Comparison of ENCODE assay signal across 24 cellular contexts in the genomic region with DNA sequence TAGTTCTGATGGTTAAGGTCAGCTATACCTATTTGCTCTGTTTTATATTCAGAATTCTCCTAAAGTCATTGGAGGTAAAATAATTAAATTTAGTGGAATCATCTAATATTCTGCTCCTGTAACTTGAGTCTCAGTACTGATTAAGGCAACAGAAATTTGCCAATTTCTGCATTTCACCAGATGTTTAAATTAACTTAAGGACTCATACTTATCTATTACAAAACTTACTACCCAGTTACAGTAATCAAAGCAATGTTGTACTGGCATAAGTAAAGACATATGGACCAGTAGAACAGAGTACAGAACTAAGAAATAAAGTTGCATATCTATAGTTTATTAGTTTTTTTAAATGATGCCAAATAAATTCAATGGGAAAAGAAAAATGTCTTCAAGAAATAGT.
"Had no signal": no experiment of that assay in that cellular context is flagged by ENCODE, and none has a peak within 500 bp of the region (broad histone marks: within the 10 kb centered on the region; RNA-seq: fewer than 3 reads in every experiment).

No MANE protein-coding gene starts in this region.

- H3K4me1 Mint-ChIP-seq: IgD-negative memory B cell had no signal

- H3K4me1 ChIP-seq: SJSA1 had no signal

- H3K9ac ChIP-seq: KMS-11 had no signal

- ATAC-seq: HepG2, K562 had no signal

- H3K27ac ChIP-seq: KMS-11, SJSA1, SK-N-MC had no signal

- DNase-seq: Kasumi-1, MM.1S, NCI-H1092 treated with DMSO at 0.1 percent for 48 hours, NCI-H1417, NCI-H1436 treated with DMSO at 0.1 percent for 48 hours, NCI-H1694, NCI-H187 treated with DMSO at 0.1 percent for 48 hours, NCI-H2029 treated with DMSO at 0.1 percent for 48 hours, NCI-H2171, NCI-H226, NCI-H446, NCI-H510A, NCI-H524 treated with DMSO at 0.1 percent for 48 hours, NCI-H69, NCI-H774, Right ventricle myocardium superior, RPMI8226, SIG-M5 had no signal

- H3K27me3 Mint-ChIP-seq: IgD-negative memory B cell had no signal

- H3K4me3 Mint-ChIP-seq: IgD-negative memory B cell had no signal

- H3K4me3 ChIP-seq: K562, SJSA1, SK-N-MC had no signal

- H3K36me3 Mint-ChIP-seq: IgD-negative memory B cell had no signal

- H3K4me2 ChIP-seq: KMS-11 had no signal

- H3K36me3 ChIP-seq: SJSA1 had no signal

- H3K27ac Mint-ChIP-seq: IgD-negative memory B cell had no signal

- H3K27me3 ChIP-seq: SJSA1 had no signal

- H3K9me3 ChIP-seq: SJSA1 had no signal
